27 cellular contexts compared by ENCODE assay signal in genomic region chr6:66145867-66146266, GRCh38.
"Had no signal": no experiment of that assay in that cellular context is flagged by ENCODE, and none has a peak within 500 bp of the region (broad histone marks: within the 10 kb centered on the region; RNA-seq: fewer than 3 reads in every experiment).

No MANE protein-coding gene starts in this region.

- H3K4me1 ChIP-seq: stomach, suprapubic skin, testis, thyroid gland, tibial artery, tibial nerve, transverse colon, upper lobe of right lung, uterus, vagina had no signal

- H3K4me1 Mint-ChIP-seq: stimulated activated effector memory CD8-positive, alpha-beta T cell treated with anti-CD3 and anti-CD28 coated beads, Interleukin-12 subunit alpha, Interleukin-12 subunit beta, amount 100 ng/mL, for 72 hours; stimulated activated memory B cell treated with anti-CD40 and anti-IgM and Interleukin-4, amounts not matched to agents 10 μg/mL and 1 μg/mL and 100 μg/mL, for 72 hours; stimulated activated naive B cell treated with anti-CD40 and anti-IgM and Interleukin-4, amounts not matched to agents 10 μg/mL and 1 μg/mL and 100 μg/mL, for 72 hours; stimulated activated naive CD8-positive, alpha-beta T cell treated with anti-CD3 and anti-CD28 coated beads, Interleukin-15, amount 100 ng/mL, for 72 hours had no signal

- H3K27ac Mint-ChIP-seq: stimulated activated effector memory CD8-positive, alpha-beta T cell treated with anti-CD3 and anti-CD28 coated beads, Interleukin-12 subunit alpha, Interleukin-12 subunit beta, amount 100 ng/mL, for 72 hours; stimulated activated memory B cell treated with anti-CD40 and anti-IgM and Interleukin-4, amounts not matched to agents 10 μg/mL and 1 μg/mL and 100 μg/mL, for 72 hours; stimulated activated naive B cell treated with anti-CD40 and anti-IgM and Interleukin-4, amounts not matched to agents 10 μg/mL and 1 μg/mL and 100 μg/mL, for 72 hours; stimulated activated naive CD8-positive, alpha-beta T cell treated with anti-CD3 and anti-CD28 coated beads, Interleukin-15, amount 100 ng/mL, for 72 hours; stimulated activated naive CD8-positive, alpha-beta T cell treated with anti-CD3 and anti-CD28 coated beads, Interleukin-15, Interleukin-2, amounts not matched to agents 100 ng/mL and 50 ng/mL, for 24 hours; type B pancreatic cell had no signal

- ATAC-seq: stimulated activated effector memory CD8-positive, alpha-beta T cell treated with anti-CD3 and anti-CD28 coated beads, Interleukin-12 subunit alpha, Interleukin-12 subunit beta, amount 100 ng/mL, for 72 hours; stimulated activated memory B cell treated with anti-CD40 and anti-IgM and Interleukin-4, amounts not matched to agents 10 μg/mL and 1 μg/mL and 100 μg/mL, for 72 hours; stimulated activated naive B cell treated with anti-CD40 and anti-IgM and Interleukin-4, amounts not matched to agents 10 μg/mL and 1 μg/mL and 100 μg/mL, for 72 hours; stimulated activated naive CD8-positive, alpha-beta T cell treated with anti-CD3 and anti-CD28 coated beads, Interleukin-15, amount 100 ng/mL, for 72 hours; stimulated activated naive CD8-positive, alpha-beta T cell treated with anti-CD3 and anti-CD28 coated beads, Interleukin-15, Interleukin-2, amounts not matched to agents 100 U/mL and 50 U/mL, for 24 hours; upper lobe of right lung had no signal

- DNase-seq: stimulated activated CD4-positive, alpha-beta T cell treated with anti-CD3 and anti-CD28 coated beads, Interleukin-2, amount 100 ng/mL, for 48 hours; stimulated activated CD4-positive, alpha-beta T cell treated with anti-CD3 and anti-CD28 coated beads, Interleukin-4, amount 100 ng/mL, for 1 hour; stimulated activated CD4-positive, alpha-beta T cell treated with anti-CD3 and anti-CD28 coated beads, Interleukin-4, amount 100 ng/mL, for 24 hours; stimulated activated CD4-positive, alpha-beta T cell treated with anti-CD3 and anti-CD28 coated beads, Interleukin-4, amount 100 ng/mL, for 4 hours; stimulated activated CD8-positive, alpha-beta memory T cell treated with anti-CD3 and anti-CD28 coated beads, Interleukin-4, amount 100 ng/mL, for 48 hours; stimulated activated naive B cell treated with anti-CD40 and anti-IgM and Interleukin-4, amounts not matched to agents 10 μg/mL and 1 μg/mL and 100 μg/mL, for 72 hours; stimulated activated naive CD4-positive, alpha-beta T cell; stimulated activated naive CD4-positive, alpha-beta T cell treated with Interleukin-2 at 50 U/mL for 16 hours; stimulated activated naive CD8-positive, alpha-beta T cell treated with anti-CD3 and anti-CD28 coated beads, Interleukin-15, amount 100 ng/mL, for 72 hours; stimulated activated naive CD8-positive, alpha-beta T cell treated with anti-CD3 and anti-CD28 coated beads, Interleukin-15, Interleukin-2, amounts not matched to agents 100 U/mL and 50 U/mL, for 24 hours; stomach; substantia nigra; testis; thyroid gland; tibial artery; transverse colon; trophoblast cell; upper lobe of right lung; uterus had no signal

- H3K27me3 Mint-ChIP-seq: stimulated activated memory B cell treated with anti-CD40 and anti-IgM and Interleukin-4, amounts not matched to agents 10 μg/mL and 1 μg/mL and 100 μg/mL, for 72 hours; stimulated activated naive B cell treated with anti-CD40 and anti-IgM and Interleukin-4, amounts not matched to agents 10 μg/mL and 1 μg/mL and 100 μg/mL, for 72 hours; stimulated activated naive CD8-positive, alpha-beta T cell treated with anti-CD3 and anti-CD28 coated beads, Interleukin-15, amount 100 ng/mL, for 72 hours; stimulated activated naive CD8-positive, alpha-beta T cell treated with anti-CD3 and anti-CD28 coated beads, Interleukin-15, Interleukin-2, amounts not matched to agents 100 ng/mL and 50 ng/mL, for 24 hours; type B pancreatic cell had no signal

- H3K36me3 ChIP-seq: stomach, suprapubic skin, thoracic aorta, thyroid gland, tibial artery, tibial nerve, transverse colon, upper lobe of right lung, uterus, vagina had no signal

- H3K4me3 Mint-ChIP-seq: stimulated activated effector memory CD8-positive, alpha-beta T cell treated with anti-CD3 and anti-CD28 coated beads, Interleukin-12 subunit alpha, Interleukin-12 subunit beta, amount 100 ng/mL, for 72 hours; stimulated activated memory B cell treated with anti-CD40 and anti-IgM and Interleukin-4, amounts not matched to agents 10 μg/mL and 1 μg/mL and 100 μg/mL, for 72 hours; stimulated activated naive B cell treated with anti-CD40 and anti-IgM and Interleukin-4, amounts not matched to agents 10 μg/mL and 1 μg/mL and 100 μg/mL, for 72 hours; stimulated activated naive CD8-positive, alpha-beta T cell treated with anti-CD3 and anti-CD28 coated beads, Interleukin-15, amount 100 ng/mL, for 72 hours; stimulated activated naive CD8-positive, alpha-beta T cell treated with anti-CD3 and anti-CD28 coated beads, Interleukin-15, Interleukin-2, amounts not matched to agents 100 ng/mL and 50 ng/mL, for 24 hours; type B pancreatic cell had no signal

- H3K9me3 Mint-ChIP-seq: stimulated activated naive CD8-positive, alpha-beta T cell treated with anti-CD3 and anti-CD28 coated beads, Interleukin-15, Interleukin-2, amounts not matched to agents 100 ng/mL and 50 ng/mL, for 24 hours; type B pancreatic cell had no signal

- H3K4me3 ChIP-seq: stomach, suprapubic skin, testis, thoracic aorta, thyroid gland, tibial artery, tibial nerve, transverse colon, upper lobe of right lung, uterus, vagina had no signal

- H3K36me3 Mint-ChIP-seq: stimulated activated effector memory CD8-positive, alpha-beta T cell treated with anti-CD3 and anti-CD28 coated beads, Interleukin-12 subunit alpha, Interleukin-12 subunit beta, amount 100 ng/mL, for 72 hours; stimulated activated memory B cell treated with anti-CD40 and anti-IgM and Interleukin-4, amounts not matched to agents 10 μg/mL and 1 μg/mL and 100 μg/mL, for 72 hours; stimulated activated naive B cell treated with anti-CD40 and anti-IgM and Interleukin-4, amounts not matched to agents 10 μg/mL and 1 μg/mL and 100 μg/mL, for 72 hours; type B pancreatic cell had no signal

- H3K9me3 ChIP-seq: suprapubic skin, testis, thoracic aorta, thyroid gland, tibial artery, tibial nerve, transverse colon, upper lobe of right lung, uterus, vagina had no signal

- H3K27me3 ChIP-seq: stomach, suprapubic skin, testis, thyroid gland, tibial artery, tibial nerve, transverse colon, upper lobe of right lung, uterus, vagina had no signal

- H3K27ac ChIP-seq: stomach, suprapubic skin, testis, thoracic aorta, thyroid gland, tibial artery, tibial nerve, transverse colon, upper lobe of right lung, uterus, vagina had no signal
